30 cellular contexts compared by ENCODE assay signal in genomic region chr16:11377156-11377555, GRCh38.
"Had no signal": no experiment of that assay in that cellular context is flagged by ENCODE, and none has a peak within 500 bp of the region (broad histone marks: within the 10 kb centered on the region; RNA-seq: fewer than 3 reads in every experiment).

No MANE protein-coding gene starts in this region.

- DNase-seq: activated B cell treated with CpG ODN at 0.5 μM for 24 hours; activated CD4-positive, alpha-beta memory T cell treated with anti-CD3 and anti-CD28 coated beads for 36 hours; activated CD4-positive, alpha-beta T cell treated with anti-CD3 and anti-CD28 coated beads for 4 hours; activated CD4-positive, alpha-beta T cell treated with anti-CD3 and anti-CD28 coated beads, Interleukin-2, amount 10 ng/mL, durations not matched to agents 24 days and 14 days; activated CD4-positive, alpha-beta T cell treated with anti-CD3 and anti-CD28 coated beads, Interleukin-2, amount 50 U/mL, for 1 hour; activated CD4-positive, alpha-beta T cell treated with anti-CD3 and anti-CD28 coated beads, Interleukin-2, amount 50 U/mL, for 4 hours; activated CD4-positive, CD25-positive, alpha-beta regulatory T cell treated with anti-CD3 and anti-CD28 coated beads, Interleukin-2, amount 50 U/mL, for 72 hours; activated CD8-positive, alpha-beta memory T cell treated with anti-CD3 and anti-CD28 coated beads, Interleukin-2, amount 50 U/mL, for 4 hours; activated CD8-positive, alpha-beta T cell treated with anti-CD3 and anti-CD28 coated beads for 36 hours; activated effector memory CD4-positive, alpha-beta T cell treated with anti-CD3 and anti-CD28 coated beads, Interleukin-2, amount 50 U/mL, for 16 hours; activated gamma-delta T cell treated with Interleukin-2 at 50 U/mL for 16 hours; activated naive CD4-positive, alpha-beta T cell; activated naive CD4-positive, alpha-beta T cell treated with anti-CD3 and anti-CD28 coated beads for 36 hours; activated naive CD4-positive, alpha-beta T cell treated with anti-CD3 and anti-CD28 coated beads, Interleukin-2, amount 50 U/mL, for 16 hours; activated naive CD8-positive, alpha-beta T cell treated with anti-CD3 and anti-CD28 coated beads for 36 hours; activated T-cell treated with anti-CD3 and anti-CD28 coated beads for 4 hours; activated T-cell treated with anti-CD3 and anti-CD28 coated beads, Interleukin-2, amount 50 U/mL, for 1 hour; activated T-cell treated with anti-CD3 and anti-CD28 coated beads, Interleukin-2, amount 50 U/mL, for 4 hours; activated T-cell treated with anti-CD3 and anti-CD28 coated beads, Interleukin-2, amount 50 U/mL, for 72 hours; adrenal gland; amniotic stem cell; body of pancreas; brain microvascular endothelial cell; central memory CD4-positive, alpha-beta T cell; T-helper 2 cell; T-helper 9 cell had no signal

- H3K9me3 ChIP-seq: adrenal gland, body of pancreas, breast epithelium had no signal

- H3K27me3 ChIP-seq: adrenal gland, body of pancreas, brain microvascular endothelial cell, breast epithelium had no signal

- H3K27ac ChIP-seq: adrenal gland, body of pancreas, brain microvascular endothelial cell, breast epithelium, VCaP had no signal

- ATAC-seq: activated CD8-positive, alpha-beta T cell treated with anti-CD3 and anti-CD28 coated beads for 36 hours; activated naive CD4-positive, alpha-beta T cell treated with anti-CD3 and anti-CD28 coated beads, Interleukin-2, amount 50 U/mL, for 72 hours; activated T-cell treated with anti-CD3 and anti-CD28 coated beads, Interleukin-2, amount 50 U/mL, for 4 hours; activated T-cell treated with anti-CD3 and anti-CD28 coated beads, Interleukin-2, amount 50 U/mL, for 72 hours; activated T-helper 17 cell treated with anti-CD3 and anti-CD28 coated beads, Interleukin-2, amount 50 U/mL, for 72 hours; body of pancreas had no signal

- H3K4me1 ChIP-seq: adrenal gland, body of pancreas, breast epithelium had no signal

- H3K36me3 ChIP-seq: adrenal gland, brain microvascular endothelial cell, breast epithelium had no signal

- H3K4me3 ChIP-seq: adrenal gland, body of pancreas, breast epithelium had no signal
